In the genomic region with DNA sequence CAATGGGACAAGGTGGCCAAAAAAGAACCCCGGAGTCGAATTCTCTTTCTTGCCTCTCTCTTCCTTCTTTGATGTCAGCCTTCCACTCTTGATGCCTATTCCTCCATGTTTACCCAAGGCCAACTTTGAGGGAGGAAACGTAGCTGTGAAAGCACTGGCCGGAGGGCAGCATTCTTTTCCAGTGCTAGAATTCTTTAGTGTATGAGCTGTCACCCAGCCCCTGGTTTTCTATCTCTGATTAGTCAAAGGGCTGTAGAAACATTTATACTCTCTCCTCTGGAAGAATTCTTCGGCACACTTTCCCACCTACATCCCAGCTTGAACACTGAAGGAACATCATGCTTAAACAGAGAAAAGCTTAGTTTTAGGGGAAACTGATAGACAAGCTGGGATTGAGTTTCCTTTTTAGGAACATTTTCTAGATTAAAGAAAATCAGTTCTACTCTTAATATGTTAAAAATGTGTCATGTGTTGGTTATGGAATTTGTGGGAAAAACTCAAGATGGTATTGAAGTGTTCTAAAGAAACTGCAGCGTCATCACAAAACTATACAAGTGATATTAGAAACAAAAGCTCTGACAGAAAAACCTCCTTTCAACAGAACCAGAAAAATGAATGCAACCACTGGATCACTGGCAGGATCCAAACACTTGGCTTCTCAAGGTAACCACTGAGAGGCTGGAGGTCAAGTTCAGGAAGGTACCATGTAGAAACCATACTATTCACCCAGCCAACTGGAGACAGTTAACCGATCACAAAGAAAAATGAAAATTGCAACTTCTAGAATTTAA, we compare ENCODE assay signal across 9 cellular contexts. TPM values are rescaled to one million over a fixed set of nuclear protein-coding genes. Genes with fewer than 3 reads are reported as not detected.
DNase-seq lines count a peak whose midpoint lies in the region; ATAC-seq and TF ChIP-seq lines count a peak whose summit lies in the region.
"Had no signal": no experiment of that assay in that cellular context is flagged by ENCODE, and none has a peak within 500 bp of the region (broad histone marks: within the 10 kb centered on the region; RNA-seq: fewer than 3 reads in every experiment).

No MANE protein-coding gene starts in this region.

- H3K36me3 ChIP-seq in cardiac muscle cell (no peaks in the 10 kb centered on the region), lower lobe of right lung (no peaks in the 10 kb centered on the region), Peyer's patch (no peaks in the 10 kb centered on the region)

- DNase-seq in cardiac muscle cell (ENCODE audit: low read depth in 1 of 2, low spot score in 1 of 2) (peak; percentile 64 to 94), cardiac septum (ENCODE audit: low spot score) (no peak), dedifferentiated amniotic fluid mesenchymal stem cell (ENCODE audit: extremely low spot score) (peak; percentile 96), lower lobe of right lung (no peak), NCI-H1694 treated with DMSO at 0.1 percent for 48 hours (lab: John Stamatoyannopoulos, UW) (no peak), SKM-1 (lab: John Stamatoyannopoulos, UW; ENCODE audit: unreplicated experiment) (no peak), Peyer's patch (no peak)
- no peak for DNase-seq in stimulated activated naive CD4-positive, alpha-beta T cell treated with Interleukin-2 at 50 U/mL for 16 hours (lab: John Stamatoyannopoulos, UW)
- DNase-seq: 8988T had no signal

- TF ChIP-seq CTCF in cardiac muscle cell (IDR thresholded peaks at IDR 0.05; ENCODE audit: low read depth, low read length) (no peak), lower lobe of right lung (IDR thresholded peaks at IDR 0.05) (no peak), Peyer's patch (IDR thresholded peaks at IDR 0.05) (no peak)

- intact Hi-C loops in cardiac septum (cut with DNase I) (loop anchor here (2.0 to 5.0 kb wide), 2 partner anchors 48 to 213 kb away; no protein-coding TSS in a partner anchor), lower lobe of right lung (cut with DNase I) (no loop called here)

- H3K4me3 ChIP-seq in cardiac muscle cell (no peak overlapping the region), lower lobe of right lung (no peak overlapping the region), Peyer's patch (no peak overlapping the region)

- no peaks in the 10 kb centered on the region for H3K27me3 ChIP-seq in cardiac muscle cell
- no peaks in the 10 kb centered on the region for H3K27me3 ChIP-seq in lower lobe of right lung (ENCODE audit: low read depth)
- H3K27me3 ChIP-seq in Peyer's patch, result no peaks in the 10 kb centered on the region

- H3K4me1 ChIP-seq in cardiac muscle cell (ENCODE audit: low read depth), result peaks cover 28% of the 10 kb centered on the region
- H3K4me1 ChIP-seq in lower lobe of right lung, result peaks cover 23% of the 10 kb centered on the region
- peaks cover 0 to 4% (median 0%) of the 10 kb centered on the region in 4 donors for H3K4me1 ChIP-seq in Peyer's patch

- H3K27ac ChIP-seq in cardiac muscle cell (peak overlapping the region; percentile 97), lower lobe of right lung (peak overlapping the region; percentile 59), Peyer's patch (no peak overlapping the region)

- H3K9me3 ChIP-seq in cardiac muscle cell (ENCODE audit: low read depth) (no peaks in the 10 kb centered on the region), lower lobe of right lung (no peaks in the 10 kb centered on the region), Peyer's patch (no peaks in the 10 kb centered on the region)

- TF ChIP-seq POLR2A in Peyer's patch (IDR thresholded peaks at IDR 0.05), result no peak

- peak; percentile 64 to 84 for ATAC-seq in lower lobe of right lung

RNA-seq across cellular contexts. Expression of a gene that starts 20.7 kb away (rescaled TPM):
- total RNA-seq in cardiac muscle cell (93.8 and 106 TPM in 2 replicates), cardiac septum (96.4 TPM), lower lobe of right lung (275 TPM), Peyer's patch (100 to 1,000 TPM in 2 of 4 donors, 10 to 100 TPM in 2; 61.1 to 579 (median 115) TPM)
- polyA plus RNA-seq in cardiac muscle cell, result 44.5 and 49.4 TPM in 2 replicates

Comparison
In these comparisons a context has a peak if more than half of its experiments do, and no peak if none do; other contexts are left out.
1. DNase-seq: peak in cardiac muscle cell (2 of 2) and dedifferentiated amniotic fluid mesenchymal stem cell (single experiment); none in cardiac septum (single experiment), lower lobe of right lung (single experiment), NCI-H1694 treated with DMSO at 0.1 percent for 48 hours (single experiment), SKM-1 (single experiment), stimulated activated naive CD4-positive, alpha-beta T cell treated with Interleukin-2 at 50 U/mL for 16 hours (single experiment) and Peyer's patch (0 of 3).
2. H3K27ac ChIP-seq: peak in cardiac muscle cell (single experiment) and lower lobe of right lung (single experiment); none in Peyer's patch (0 of 4).